In the genomic region with DNA sequence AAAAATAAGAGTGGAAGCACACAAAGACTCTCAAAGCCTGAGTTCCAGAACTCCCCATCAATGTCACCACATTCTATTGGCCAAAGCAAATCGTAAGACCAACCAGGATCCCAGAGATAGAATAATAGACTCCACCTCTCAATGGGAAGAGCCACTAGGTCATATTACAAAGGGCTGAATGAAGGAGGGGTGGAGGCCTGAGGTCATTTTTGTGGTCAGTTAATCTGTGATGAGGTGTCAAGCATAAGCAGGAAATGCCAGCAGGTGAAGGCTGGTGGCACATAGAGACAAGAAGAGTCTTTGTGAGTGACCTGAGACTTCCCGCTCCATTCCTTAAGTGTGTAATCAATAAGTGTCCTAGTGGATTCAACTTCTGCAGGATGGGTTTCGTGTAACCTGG, we compare ENCODE assay signal across 25 cellular contexts.
DNase-seq lines count a peak whose midpoint lies in the region; ATAC-seq and TF ChIP-seq lines count a peak whose summit lies in the region.
"Had no signal": no experiment of that assay in that cellular context is flagged by ENCODE, and none has a peak within 500 bp of the region (broad histone marks: within the 10 kb centered on the region; RNA-seq: fewer than 3 reads in every experiment).

No MANE protein-coding gene starts in this region.

- H3K27ac ChIP-seq in tibial artery, result no peak overlapping the region
- H3K27ac ChIP-seq in gastroesophageal sphincter, result no peak overlapping the region
- H3K27ac ChIP-seq: A549, SK-N-MC had no signal

- no peaks in the 10 kb centered on the region for H3K27me3 ChIP-seq in tibial artery
- peaks cover 20% of the 10 kb centered on the region for H3K27me3 ChIP-seq in gastroesophageal sphincter

- no peaks in the 10 kb centered on the region for H3K36me3 ChIP-seq in tibial artery
- no peaks in the 10 kb centered on the region for H3K36me3 ChIP-seq in gastroesophageal sphincter
- H3K36me3 ChIP-seq: HAP-1 had no signal

- no peak for TF ChIP-seq EP300 in gastroesophageal sphincter (IDR thresholded peaks at IDR 0.05)

- H3K27me3 Mint-ChIP-seq in natural killer cell treated with Interleukin-12 subunit alpha and Interleukin-12 subunit beta and Interleukin-15 and Interleukin-18, amount 100 ng/mL, for 72 hours, result peaks cover 3 to 7% of the 10 kb centered on the region in 2 donors
- H3K27me3 Mint-ChIP-seq in natural killer cell (ENCODE audit: low read depth in 2 of 2), result no peaks in the 10 kb centered on the region

- H3K4me1 Mint-ChIP-seq in natural killer cell treated with Interleukin-12 subunit alpha and Interleukin-12 subunit beta and Interleukin-15 and Interleukin-18, amount 100 ng/mL, for 72 hours (ENCODE audit: low read depth in 2 of 2), result no peaks in the 10 kb centered on the region
- no peaks in the 10 kb centered on the region for H3K4me1 Mint-ChIP-seq in natural killer cell
- H3K4me1 Mint-ChIP-seq: CD8-positive, alpha-beta memory T cell; T-cell had no signal

- no peak for TF ChIP-seq CTCF in natural killer cell (IDR thresholded peaks at IDR 0.05)
- no peak for TF ChIP-seq CTCF in tibial artery (IDR thresholded peaks at IDR 0.05)
- TF ChIP-seq CTCF in gastroesophageal sphincter (IDR thresholded peaks at IDR 0.05), result no peak

- 60 to 86% methylated on average over 1 of the region's 3 CpGs for WGBS in gastroesophageal sphincter (ENCODE audit: low coverage in 1 of 2), 2 donors

- DNase-seq in natural killer cell treated with Interleukin-12 subunit alpha and Interleukin-12 subunit beta and Interleukin-15 and Interleukin-18, amount 100 ng/mL, for 72 hours (ENCODE audit: low spot score), result peak; percentile 47
- no peak for DNase-seq in natural killer cell
- peak; percentile 6 for DNase-seq in NCI-H2196 treated with DMSO at 0.1 percent for 48 hours (lab: John Stamatoyannopoulos, UW; ENCODE audit: unreplicated experiment)
- no peak for DNase-seq in tibial artery
- DNase-seq: AML-193; C1 segment of cervical spinal cord; CD8-positive, alpha-beta memory T cell; DMS153; GOT3; IMR-90; KG1; MM.1S; NCI-H1694; NCI-H2029 treated with DMSO at 0.1 percent for 48 hours; NCI-H226; NCI-H510A; NCI-H69; SIG-M5; T-cell had no signal

- H3K4me1 ChIP-seq in tibial artery, result no peaks in the 10 kb centered on the region
- no peaks in the 10 kb centered on the region for H3K4me1 ChIP-seq in gastroesophageal sphincter
- H3K4me1 ChIP-seq: A549, HAP-1 had no signal

- no peak overlapping the region for H3K4me3 Mint-ChIP-seq in natural killer cell treated with Interleukin-12 subunit alpha and Interleukin-12 subunit beta and Interleukin-15 and Interleukin-18, amount 100 ng/mL, for 72 hours
- H3K4me3 Mint-ChIP-seq in natural killer cell, result no peak overlapping the region
- H3K4me3 Mint-ChIP-seq: CD8-positive, alpha-beta memory T cell; T-cell had no signal

- intact Hi-C loops in natural killer cell (cut with micrococcal nuclease), result no loop called here
- intact Hi-C loops in tibial artery (cut with DNase I; ENCODE audit: low total_unique reads), result no loop called here

- H3K4me3 ChIP-seq in tibial artery, result no peak overlapping the region
- H3K4me3 ChIP-seq in gastroesophageal sphincter, result no peak overlapping the region
- H3K4me3 ChIP-seq: A549, HAP-1, SK-N-MC had no signal

- no peaks in the 10 kb centered on the region for H3K36me3 Mint-ChIP-seq in natural killer cell treated with Interleukin-12 subunit alpha and Interleukin-12 subunit beta and Interleukin-15 and Interleukin-18, amount 100 ng/mL, for 72 hours
- H3K36me3 Mint-ChIP-seq in natural killer cell, result no peaks in the 10 kb centered on the region
- H3K36me3 Mint-ChIP-seq: CD8-positive, alpha-beta memory T cell; T-cell had no signal

- no peak for TF ChIP-seq POLR2A in gastroesophageal sphincter (IDR thresholded peaks at IDR 0.05)

- H3K9me3 ChIP-seq in tibial artery, result no peaks in the 10 kb centered on the region
- peaks cover 0 to 7% (median 1%) of the 10 kb centered on the region in 3 donors for H3K9me3 ChIP-seq in gastroesophageal sphincter

- H3K9me3 Mint-ChIP-seq in natural killer cell treated with Interleukin-12 subunit alpha and Interleukin-12 subunit beta and Interleukin-15 and Interleukin-18, amount 100 ng/mL, for 72 hours, result no peaks in the 10 kb centered on the region
- H3K9me3 Mint-ChIP-seq in natural killer cell, result no peaks in the 10 kb centered on the region

- no peak overlapping the region for H3K27ac Mint-ChIP-seq in natural killer cell treated with Interleukin-12 subunit alpha and Interleukin-12 subunit beta and Interleukin-15 and Interleukin-18, amount 100 ng/mL, for 72 hours
- no peak overlapping the region for H3K27ac Mint-ChIP-seq in natural killer cell
- H3K27ac Mint-ChIP-seq: CD8-positive, alpha-beta memory T cell; T-cell had no signal

- ATAC-seq in natural killer cell treated with Interleukin-12 subunit alpha and Interleukin-12 subunit beta and Interleukin-15 and Interleukin-18, amount 100 ng/mL, for 72 hours, result no peak
- ATAC-seq in natural killer cell (no peak), esophagus mucosa (peak; percentile 38), HG03457 (IDR thresholded peaks at IDR 0.05; ENCODE audit: unreplicated experiment) (no peak), gastroesophageal sphincter (no peak)
- ATAC-seq: A549, T-cell had no signal

Comparison
In these comparisons a context has a peak if more than half of its experiments do, and no peak if none do; other contexts are left out.
1. DNase-seq: peak in natural killer cell treated with Interleukin-12 subunit alpha and Interleukin-12 subunit beta and Interleukin-15 and Interleukin-18, amount 100 ng/mL, for 72 hours (single experiment) and NCI-H2196 treated with DMSO at 0.1 percent for 48 hours (single experiment); none in natural killer cell (single experiment) and tibial artery (0 of 2).